Comparison of ENCODE assay signal across 22 cellular contexts in the genomic region with DNA sequence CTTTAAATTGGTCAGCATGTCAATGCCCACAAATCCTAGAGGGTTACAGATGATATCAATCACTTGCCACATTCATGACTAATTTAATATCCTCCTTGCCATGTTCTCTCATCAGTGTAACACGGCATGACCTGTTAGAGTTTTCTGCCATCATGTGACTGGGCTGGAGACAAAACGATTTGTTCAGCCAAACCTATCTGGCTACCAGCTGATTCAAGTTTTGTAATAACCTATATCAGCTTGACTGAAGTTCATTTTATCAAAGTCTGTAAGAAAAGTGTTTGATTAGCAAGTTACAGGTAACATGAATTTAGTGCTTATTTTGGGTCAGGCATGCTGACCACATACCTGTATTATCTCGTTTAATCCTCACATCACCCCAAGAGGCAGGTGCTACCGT. TPM values are rescaled to one million over a fixed set of nuclear protein-coding genes. Genes with fewer than 3 reads are reported as not detected.
DNase-seq lines count a peak whose midpoint lies in the region; ATAC-seq, FAIRE-seq and TF ChIP-seq lines count a peak whose summit lies in the region.
"Had no signal": no experiment of that assay in that cellular context is flagged by ENCODE, and none has a peak within 500 bp of the region (broad histone marks: within the 10 kb centered on the region; RNA-seq: fewer than 3 reads in every experiment).

No MANE protein-coding gene starts in this region.

- H2BK5ac ChIP-seq in H9 (ENCODE audit: insufficient read length, low read length), result no peak overlapping the region

- peak; percentile 52 for FAIRE-seq in urothelium cell line (lab: Jason Lieb, UNC)
- FAIRE-seq: A204.1, G401.6, GM12891, GM19239 had no signal

- H3K9me3 ChIP-seq in H9 (ENCODE audit: control insufficient read depth, low read depth, low read length), result no peaks in the 10 kb centered on the region
- H3K9me3 ChIP-seq: BE2C, BLaER1 had no signal

- no peak overlapping the region for H3K4ac ChIP-seq in H9 (ENCODE audit: low read depth, low read length)

- H3K14ac ChIP-seq in H9 (ENCODE audit: insufficient read depth, low read length), result no peak overlapping the region

- H3K23me2 ChIP-seq in H9 (ENCODE audit: insufficient read length, low read depth, low read length, poor library complexity, severe bottlenecking), result no peaks in the 10 kb centered on the region

- H2AFZ ChIP-seq in H9 (ENCODE audit: low read length), result no peak overlapping the region

- H3T11ph ChIP-seq in H9 (ENCODE audit: low read length), result no peak overlapping the region

- ATAC-seq in left lobe of liver (peak; percentile 66), omental fat pad (ENCODE audit: low FRiP score) (no peak)

- H3K4me1 Mint-ChIP-seq in H9, result peaks cover 6 to 7% of the 10 kb centered on the region in 2 experiments
- H3K4me1 Mint-ChIP-seq in activated CD4-positive, alpha-beta T cell treated with anti-CD3 and anti-CD28 coated beads, Interleukin-2, amount 10 ng/mL, durations not matched to agents 24 days and 14 days, result no peaks in the 10 kb centered on the region
- H3K4me1 Mint-ChIP-seq: CD14-positive monocyte; CD4-positive, alpha-beta memory T cell; CD4-positive, CD25-positive, alpha-beta regulatory T cell; CD8-positive, alpha-beta memory T cell had no signal

- H3K4me3 Mint-ChIP-seq in H9, result no peak overlapping the region
- H3K4me3 Mint-ChIP-seq in activated CD4-positive, alpha-beta T cell treated with anti-CD3 and anti-CD28 coated beads, Interleukin-2, amount 10 ng/mL, durations not matched to agents 24 days and 14 days, result no peak overlapping the region
- H3K4me3 Mint-ChIP-seq: CD14-positive monocyte; CD4-positive, alpha-beta memory T cell; CD4-positive, CD25-positive, alpha-beta regulatory T cell; CD8-positive, alpha-beta memory T cell had no signal

- H3K4me2 ChIP-seq in H9 (ENCODE audit: insufficient read depth, insufficient read length, low read length), result no peak overlapping the region
- H3K4me2 ChIP-seq: BLaER1 had no signal

- DNase-seq in H9 (no peak), left lobe of liver (ENCODE audit: low spot score) (peak; percentile 66), urothelium cell line (ENCODE audit: low spot score) (no peak), omental fat pad (ENCODE audit: low spot score) (no peak)
- no peak for DNase-seq in activated CD4-positive, alpha-beta T cell treated with anti-CD3 and anti-CD28 coated beads, Interleukin-2, amount 10 ng/mL, durations not matched to agents 24 days and 14 days
- DNase-seq: 8988T; ACHN; BE2C; C1 segment of cervical spinal cord; CD4-positive, alpha-beta memory T cell; CD4-positive, CD25-positive, alpha-beta regulatory T cell; CD8-positive, alpha-beta memory T cell; COR-L47; DMS79 treated with DMSO at 0.1 percent for 48 hours; GF-D8 had no signal

- H3K36me3 Mint-ChIP-seq in H9 (ENCODE audit: insufficient read depth in 1 of 3, low read depth in 3 of 3), result no peaks in the 10 kb centered on the region
- no peaks in the 10 kb centered on the region for H3K36me3 Mint-ChIP-seq in activated CD4-positive, alpha-beta T cell treated with anti-CD3 and anti-CD28 coated beads, Interleukin-2, amount 10 ng/mL, durations not matched to agents 24 days and 14 days (ENCODE audit: low read depth)
- H3K36me3 Mint-ChIP-seq: CD14-positive monocyte; CD4-positive, alpha-beta memory T cell; CD4-positive, CD25-positive, alpha-beta regulatory T cell had no signal

- no peak overlapping the region for H2BK120ac ChIP-seq in H9 (ENCODE audit: low read depth, low read length, poor library complexity, severe bottlenecking)

- no peak overlapping the region for H3K23ac ChIP-seq in H9 (ENCODE audit: insufficient read length, low read depth, low read length)

- no peaks in the 10 kb centered on the region for H3K9me3 Mint-ChIP-seq in H9
- H3K9me3 Mint-ChIP-seq in activated CD4-positive, alpha-beta T cell treated with anti-CD3 and anti-CD28 coated beads, Interleukin-2, amount 10 ng/mL, durations not matched to agents 24 days and 14 days, result no peaks in the 10 kb centered on the region

- no peak overlapping the region for H3K27ac Mint-ChIP-seq in H9
- no peak overlapping the region for H3K27ac Mint-ChIP-seq in activated CD4-positive, alpha-beta T cell treated with anti-CD3 and anti-CD28 coated beads, Interleukin-2, amount 10 ng/mL, durations not matched to agents 24 days and 14 days
- H3K27ac Mint-ChIP-seq: CD14-positive monocyte; CD4-positive, alpha-beta memory T cell; CD4-positive, CD25-positive, alpha-beta regulatory T cell; CD8-positive, alpha-beta memory T cell had no signal

- TF ChIP-seq CTCF in H9 (conservative IDR thresholded peaks at IDR 0.05) (no peak), omental fat pad (IDR thresholded peaks at IDR 0.05) (no peak)

- no peak overlapping the region for H4K5ac ChIP-seq in H9 (ENCODE audit: insufficient read length, low read depth, low read length)

- H3K79me2 ChIP-seq in H9 (ENCODE audit: insufficient read depth, low read length), result no peaks in the 10 kb centered on the region

- no peak overlapping the region for H4K91ac ChIP-seq in H9 (ENCODE audit: insufficient read length, low read depth, low read length)

- H2BK20ac ChIP-seq in H9 (ENCODE audit: low read depth, low read length, poor library complexity, severe bottlenecking), result no peak overlapping the region

- H2BK15ac ChIP-seq in H9 (ENCODE audit: low read depth, low read length), result no peak overlapping the region

- H3K79me1 ChIP-seq in H9 (ENCODE audit: insufficient read depth, low read depth, low read length, poor library complexity, severe bottlenecking), result no peaks in the 10 kb centered on the region

- H3K56ac ChIP-seq in H9 (ENCODE audit: insufficient read length, low read depth, low read length), result peak overlapping the region; percentile 74

- H3K27me3 Mint-ChIP-seq in H9 (ENCODE audit: low read depth), result peaks cover 4% of the 10 kb centered on the region
- no peaks in the 10 kb centered on the region for H3K27me3 Mint-ChIP-seq in activated CD4-positive, alpha-beta T cell treated with anti-CD3 and anti-CD28 coated beads, Interleukin-2, amount 10 ng/mL, durations not matched to agents 24 days and 14 days
- H3K27me3 Mint-ChIP-seq: CD8-positive, alpha-beta memory T cell had no signal

- no peak overlapping the region for H2AK5ac ChIP-seq in H9 (ENCODE audit: insufficient read length, low read length)

- H3K4me1 ChIP-seq in H9 (ENCODE audit: insufficient read depth, low read length), result no peaks in the 10 kb centered on the region
- H3K4me1 ChIP-seq: BE2C, BLaER1 had no signal

- no peak overlapping the region for H2BK12ac ChIP-seq in H9 (ENCODE audit: insufficient read length, low read depth, low read length)

- H3K9ac ChIP-seq in H9 (ENCODE audit: extremely low read depth, insufficient read length, low read length), result no peak overlapping the region
- H3K9ac ChIP-seq: BLaER1 had no signal

- no peak overlapping the region for H3K27ac ChIP-seq in H9 (ENCODE audit: insufficient read length, low read depth, low read length)
- H3K27ac ChIP-seq: BLaER1 had no signal

- WGBS in H9 (ENCODE audit: extremely low coverage, insufficient read length, low lambda C conversion rate), result no CpG with 5 or more reads among the region's 4 CpGs

- no peaks in the 10 kb centered on the region for H4K20me1 ChIP-seq in H9 (ENCODE audit: control insufficient read depth, insufficient read depth, insufficient read length)
- H4K20me1 ChIP-seq: BLaER1 had no signal

- no peak overlapping the region for H3K18ac ChIP-seq in H9 (ENCODE audit: insufficient read length, low read depth, low read length)

- intact Hi-C loops in activated CD4-positive, alpha-beta T cell treated with anti-CD3 and anti-CD28 coated beads, Interleukin-2, amount 10 ng/mL, durations not matched to agents 24 days and 14 days (cut with micrococcal nuclease), result no loop called here

- H3K27me3 ChIP-seq in H9 (ENCODE audit: insufficient read depth, low read length), result no peaks in the 10 kb centered on the region
- H3K27me3 ChIP-seq: BLaER1 had no signal

- H4K8ac ChIP-seq in H9 (replicated peaks; ENCODE audit: insufficient read length, low read depth, low read length), result no peak overlapping the region

RNA-seq across cellular contexts. Expression of a gene that starts 25.7 kb away (rescaled TPM):
- total RNA-seq in H9 (2021) (not detected in 2 replicates), left lobe of liver (not detected), omental fat pad (not detected)
- not detected in 2 replicates for total RNA-seq in activated CD4-positive, alpha-beta T cell treated with anti-CD3 and anti-CD28 coated beads, Interleukin-2, amount 10 ng/mL, durations not matched to agents 24 days and 14 days
- total RNA-seq: A673; CD4-positive, alpha-beta memory T cell; CD4-positive, CD25-positive, alpha-beta regulatory T cell; CD8-positive, alpha-beta memory T cell had no signal
